In the genomic region with DNA sequence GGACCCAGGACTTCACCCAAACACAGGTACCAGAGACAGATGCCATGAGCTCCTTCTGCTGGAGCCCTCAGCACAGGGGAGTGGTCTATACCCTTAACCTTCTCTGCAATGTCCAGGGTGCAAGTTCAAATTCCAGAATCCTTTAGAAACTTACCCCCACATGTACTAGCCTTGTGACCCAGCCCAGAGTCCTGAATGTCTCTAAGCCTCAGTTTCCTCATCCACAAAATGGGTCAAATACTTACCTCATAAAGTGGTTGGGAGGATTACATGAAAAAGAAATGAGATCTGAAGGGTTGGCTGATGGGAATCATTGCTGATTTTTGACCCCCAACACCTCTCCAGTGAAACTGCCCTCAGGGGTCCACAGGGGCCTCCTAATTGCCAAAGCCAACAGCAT, we compare ENCODE assay signal across 16 cellular contexts. TPM values are rescaled to one million over a fixed set of nuclear protein-coding genes. Genes with fewer than 3 reads are reported as not detected.
DNase-seq lines count a peak whose midpoint lies in the region; ATAC-seq and TF ChIP-seq lines count a peak whose summit lies in the region.
"Had no signal": no experiment of that assay in that cellular context is flagged by ENCODE, and none has a peak within 500 bp of the region (broad histone marks: within the 10 kb centered on the region; RNA-seq: fewer than 3 reads in every experiment).

No MANE protein-coding gene starts in this region.

- CTCF ChIA-PET in CD8-positive, alpha-beta memory T cell (lab: Charles Lee): interaction anchor here (1.1 to 6.6 kb wide), 3 partner anchors 11 to 90 kb away, joined by 3 to 42 read pairs (median 16); no protein-coding TSS in a partner anchor
- CTCF ChIA-PET in activated B cell treated with CpG ODN at 0.5 μM for 24 hours (lab: Charles Lee): interaction anchor here (0.7 kb wide), 1 partner anchor 10 kb away, joined by 3 read pairs; no protein-coding TSS in a partner anchor

- peaks cover 0 to 5% (median 0%) of the 10 kb centered on the region in 3 donors for H3K27me3 Mint-ChIP-seq in CD14-positive monocyte (ENCODE audit: low read depth in 3 of 3)
- H3K27me3 Mint-ChIP-seq in CD8-positive, alpha-beta memory T cell: peaks cover 0 to 4% of the 10 kb centered on the region in 2 donors
- no peaks in the 10 kb centered on the region for H3K27me3 Mint-ChIP-seq in activated B cell treated with CpG ODN at 0.5 μM for 24 hours
- peaks cover 20 to 43% (median 30%) of the 10 kb centered on the region in 3 donors for H3K27me3 Mint-ChIP-seq in immature natural killer cell (ENCODE audit: low read depth in 3 of 3)

- DNase-seq in CD14-positive monocyte (ENCODE audit: low spot score): no peak
- peak in 1 of 5 donors; percentile 27 for DNase-seq in CD8-positive, alpha-beta memory T cell
- DNase-seq in activated B cell treated with CpG ODN at 0.5 μM for 24 hours: no peak
- no peak for DNase-seq in immature natural killer cell
- DNase-seq in effector CD4-positive, alpha-beta T cell: no peak
- no peak for DNase-seq in central memory CD4-positive, alpha-beta T cell
- DNase-seq: activated CD8-positive, alpha-beta memory T cell treated with anti-CD3 and anti-CD28 coated beads, Interleukin-2, amount 50 U/mL, for 48 hours; amniotic stem cell; caudate nucleus; DMS79; mesendoderm; NCI-H2081 treated with DMSO at 0.1 percent for 48 hours; NCI-H526; right cardiac atrium had no signal

- no peak for ATAC-seq in activated B cell treated with CpG ODN at 0.5 μM for 24 hours (ENCODE audit: low read depth)
- no peak for ATAC-seq in HG03432 (IDR thresholded peaks at IDR 0.05; ENCODE audit: unreplicated experiment)
- ATAC-seq: right cardiac atrium had no signal

- H3K36me3 Mint-ChIP-seq in CD14-positive monocyte (peaks cover 67 to 77% of the 10 kb centered on the region in 2 donors), activated B cell treated with CpG ODN at 0.5 μM for 24 hours (ENCODE audit: low read depth) (peaks cover 47% of the 10 kb centered on the region), immature natural killer cell (peaks cover 0 to 4% (median 0%) of the 10 kb centered on the region in 3 donors)
- peaks cover 5 to 52% (median 6%) of the 10 kb centered on the region in 3 donors for H3K36me3 Mint-ChIP-seq in CD8-positive, alpha-beta memory T cell

- H3K27ac Mint-ChIP-seq in CD14-positive monocyte (peak overlapping the region; percentile 95 to 100 (median 100)), activated B cell treated with CpG ODN at 0.5 μM for 24 hours (peak overlapping the region; percentile 97), immature natural killer cell (peak overlapping the region in 4 of 6 donors; percentile 79 to 96 (median 84))
- peak overlapping the region; percentile 95 to 100 (median 98) for H3K27ac Mint-ChIP-seq in CD8-positive, alpha-beta memory T cell

- H3K4me3 Mint-ChIP-seq in CD14-positive monocyte (no peak overlapping the region), activated B cell treated with CpG ODN at 0.5 μM for 24 hours (peak overlapping the region; percentile 71), immature natural killer cell (peak overlapping the region in 1 of 5 donors; percentile 61)
- peak overlapping the region; percentile 72 to 96 (median 88) for H3K4me3 Mint-ChIP-seq in CD8-positive, alpha-beta memory T cell

- H3K9me3 ChIP-seq in CD8-positive, alpha-beta memory T cell (ENCODE audit: low read length): no peaks in the 10 kb centered on the region
- H3K9me3 ChIP-seq: BLaER1 had no signal

- H3K36me3 ChIP-seq in CD8-positive, alpha-beta memory T cell (ENCODE audit: insufficient read depth, low read length): no peaks in the 10 kb centered on the region

- no peaks in the 10 kb centered on the region for H3K27me3 ChIP-seq in CD8-positive, alpha-beta memory T cell (ENCODE audit: insufficient read depth, low read length, poor library complexity, severe bottlenecking)
- H3K27me3 ChIP-seq: BLaER1 had no signal

- H3K9me3 Mint-ChIP-seq in CD14-positive monocyte (peaks cover 0 to 3% (median 0%) of the 10 kb centered on the region in 7 donors), activated B cell treated with CpG ODN at 0.5 μM for 24 hours (no peaks in the 10 kb centered on the region), immature natural killer cell (no peaks in the 10 kb centered on the region)
- no peaks in the 10 kb centered on the region for H3K9me3 Mint-ChIP-seq in CD8-positive, alpha-beta memory T cell

- POLR2A ChIA-PET in CD8-positive, alpha-beta memory T cell (lab: Charles Lee): interaction anchor here (0.5 to 7.6 kb wide), 4 partner anchors 11 to 86 kb away, joined by 3 to 77 read pairs (median 12); a partner anchor contains a TSS
- POLR2A ChIA-PET in activated B cell treated with CpG ODN at 0.5 μM for 24 hours (lab: Charles Lee): interaction anchor here (0.8 to 12.5 kb wide), 6 partner anchors 11 to 85 kb away, joined by 4 to 333 read pairs (median 56); a partner anchor contains a TSS

- intact Hi-C loops in CD14-positive monocyte (cut with micrococcal nuclease): loop anchor here in 1 of 2 donors (10.0 kb wide), 1 partner anchor 389 kb away; no protein-coding TSS in a partner anchor
- intact Hi-C loops in activated B cell treated with CpG ODN at 0.5 μM for 24 hours (cut with micrococcal nuclease): no loop called here

- H3K4me1 Mint-ChIP-seq in CD14-positive monocyte (peaks cover 74% of the 10 kb centered on the region), activated B cell treated with CpG ODN at 0.5 μM for 24 hours (peaks cover 93% of the 10 kb centered on the region), immature natural killer cell (peaks cover 67 to 85% of the 10 kb centered on the region in 2 donors)
- peaks cover 84 to 93% (median 93%) of the 10 kb centered on the region in 3 donors for H3K4me1 Mint-ChIP-seq in CD8-positive, alpha-beta memory T cell

- peak overlapping the region; percentile 16 for H3K4me3 ChIP-seq in CD8-positive, alpha-beta memory T cell (ENCODE audit: low read length)
- H3K4me3 ChIP-seq: BLaER1 had no signal

- peak overlapping the region; percentile 3 for H3K27ac ChIP-seq in CD8-positive, alpha-beta memory T cell (ENCODE audit: low read depth, low read length)
- H3K27ac ChIP-seq: BLaER1 had no signal

- peaks cover 71% of the 10 kb centered on the region for H3K4me1 ChIP-seq in CD8-positive, alpha-beta memory T cell (ENCODE audit: insufficient read depth, low read length)

- TF ChIP-seq CTCF in CD14-positive monocyte (IDR thresholded peaks at IDR 0.05) (no peak), activated B cell treated with CpG ODN at 0.5 μM for 24 hours (IDR thresholded peaks at IDR 0.05) (no peak)

RNA-seq across cellular contexts. Expression of a gene that starts 21.7 kb away (rescaled TPM):
- polyA plus RNA-seq in CD14-positive monocyte: 1,000 to 10,000 TPM; 1,643 to 1,843 TPM
- 100 to 1,000 TPM; 373 to 388 TPM for total RNA-seq in CD8-positive, alpha-beta memory T cell
- 653 TPM for polyA plus RNA-seq in CD8-positive, alpha-beta memory T cell
- total RNA-seq in activated B cell treated with CpG ODN at 0.5 μM for 24 hours: 487 and 525 TPM in 2 replicates
- polyA plus RNA-seq in immature natural killer cell: 100 to 1,000 TPM; 193 to 268 (median 235) TPM

RNA-seq across cellular contexts. Expression of a gene that starts 52.1 kb away (rescaled TPM):
- polyA plus RNA-seq in CD14-positive monocyte: 10 to 100 TPM; 12.1 to 14.2 TPM
- 10 to 100 TPM; 39.7 to 41.2 TPM for total RNA-seq in CD8-positive, alpha-beta memory T cell
- polyA plus RNA-seq in CD8-positive, alpha-beta memory T cell: 34.0 TPM
- total RNA-seq in activated B cell treated with CpG ODN at 0.5 μM for 24 hours: 62.6 and 72.7 TPM in 2 replicates
- 10 to 100 TPM; 18.0 to 28.0 (median 20.7) TPM for polyA plus RNA-seq in immature natural killer cell

Comparison
In these comparisons a context has a peak if more than half of its experiments do, and no peak if none do; other contexts are left out.
1. H3K4me3 Mint-ChIP-seq: peak in CD8-positive, alpha-beta memory T cell (7 of 7) and activated B cell treated with CpG ODN at 0.5 μM for 24 hours (single experiment); none in CD14-positive monocyte (0 of 2).
2. Peak in every context shown above with its lines, with median percentiles within 50 percentile points of each other: H3K27ac Mint-ChIP-seq.